ENCODE assay signal across 1 cellular context in the genomic region with DNA sequence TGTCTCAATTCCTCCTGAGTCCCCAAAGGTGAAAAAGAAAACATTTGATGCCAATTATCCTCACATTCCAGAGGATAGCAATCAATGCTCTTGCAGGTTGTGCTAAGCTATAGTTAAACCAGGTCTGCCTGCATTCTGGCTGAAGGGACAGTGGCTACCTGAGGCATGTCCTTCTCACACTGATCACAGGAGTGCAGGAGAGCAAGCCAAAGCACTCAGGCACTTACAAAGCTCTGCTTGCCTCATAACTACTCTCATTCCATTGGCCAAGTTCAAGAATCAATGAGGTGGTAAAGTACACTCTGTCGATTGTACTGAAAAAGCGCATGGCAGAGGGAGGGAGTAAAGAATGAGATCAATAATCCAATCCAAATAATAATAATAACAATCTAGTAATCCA.
TF ChIP-seq lines count a peak whose summit lies in the region.

No MANE protein-coding gene starts in this region.

TF ChIP-seq in GM23338, 12 proteins besides CTCF, POLR2A, EP300 and RAD21 (continued from another document):
- TF ChIP-seq ZNF462 (CRISPR knock-in tag; IDR thresholded peaks at IDR 0.05): no peak
- no peak for TF ChIP-seq ZNF331 (CRISPR knock-in tag; IDR thresholded peaks at IDR 0.05; ENCODE audit: low read depth)
- no peak for TF ChIP-seq NANOG (IDR thresholded peaks at IDR 0.05; ENCODE audit: borderline replicate concordance)
